ENCODE assay signal across 1 cellular context in the genomic region with DNA sequence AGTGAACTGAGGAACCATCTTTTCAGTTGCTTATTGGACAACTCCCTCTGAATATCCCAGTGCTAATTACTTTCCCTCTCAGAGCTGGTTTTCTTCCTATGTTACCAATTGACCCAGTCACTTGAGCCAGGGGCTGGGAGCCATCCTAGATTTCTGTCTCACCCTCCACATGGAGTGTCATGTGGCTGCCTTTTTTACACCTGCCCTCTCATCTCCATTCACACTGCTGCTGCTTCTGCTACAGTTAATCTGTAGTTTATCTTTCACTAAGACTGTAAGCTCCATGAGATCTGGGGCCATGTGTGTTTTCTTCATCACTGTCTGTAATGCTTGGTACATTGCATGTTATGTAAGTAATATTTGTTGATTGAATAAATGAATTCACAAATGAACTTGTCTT.
TF ChIP-seq lines count a peak whose summit lies in the region.

No MANE protein-coding gene starts in this region.

TF ChIP-seq in WTC11, 78 proteins besides CTCF, POLR2A, EP300 and RAD21 (continued from another document):
- TF ChIP-seq, protein P1, sequence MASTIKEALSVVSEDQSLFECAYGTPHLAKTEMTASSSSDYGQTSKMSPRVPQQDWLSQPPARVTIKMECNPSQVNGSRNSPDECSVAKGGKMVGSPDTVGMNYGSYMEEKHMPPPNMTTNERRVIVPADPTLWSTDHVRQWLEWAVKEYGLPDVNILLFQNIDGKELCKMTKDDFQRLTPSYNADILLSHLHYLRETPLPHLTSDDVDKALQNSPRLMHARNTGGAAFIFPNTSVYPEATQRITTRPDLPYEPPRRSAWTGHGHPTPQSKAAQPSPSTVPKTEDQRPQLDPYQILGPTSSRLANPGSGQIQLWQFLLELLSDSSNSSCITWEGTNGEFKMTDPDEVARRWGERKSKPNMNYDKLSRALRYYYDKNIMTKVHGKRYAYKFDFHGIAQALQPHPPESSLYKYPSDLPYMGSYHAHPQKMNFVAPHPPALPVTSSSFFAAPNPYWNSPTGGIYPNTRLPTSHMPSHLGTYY (CRISPR knock-in tag; IDR thresholded peaks at IDR 0.05), result no peak
- TF ChIP-seq, protein P2, sequence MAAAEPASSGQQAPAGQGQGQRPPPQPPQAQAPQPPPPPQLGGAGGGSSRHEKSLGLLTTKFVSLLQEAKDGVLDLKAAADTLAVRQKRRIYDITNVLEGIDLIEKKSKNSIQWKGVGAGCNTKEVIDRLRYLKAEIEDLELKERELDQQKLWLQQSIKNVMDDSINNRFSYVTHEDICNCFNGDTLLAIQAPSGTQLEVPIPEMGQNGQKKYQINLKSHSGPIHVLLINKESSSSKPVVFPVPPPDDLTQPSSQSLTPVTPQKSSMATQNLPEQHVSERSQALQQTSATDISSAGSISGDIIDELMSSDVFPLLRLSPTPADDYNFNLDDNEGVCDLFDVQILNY (CRISPR knock-in tag; IDR thresholded peaks at IDR 0.05), result no peak
- TF ChIP-seq, protein P3, sequence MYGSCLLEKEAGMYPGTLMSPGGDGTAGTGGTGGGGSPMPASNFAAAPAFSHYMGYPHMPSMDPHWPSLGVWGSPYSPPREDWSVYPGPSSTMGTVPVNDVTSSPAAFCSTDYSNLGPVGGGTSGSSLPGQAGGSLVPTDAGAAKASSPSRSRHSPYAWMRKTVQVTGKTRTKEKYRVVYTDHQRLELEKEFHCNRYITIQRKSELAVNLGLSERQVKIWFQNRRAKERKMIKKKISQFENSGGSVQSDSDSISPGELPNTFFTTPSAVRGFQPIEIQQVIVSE (CRISPR knock-in tag; IDR thresholded peaks at IDR 0.05; ENCODE audit: borderline replicate concordance), result no peak
- TF ChIP-seq, protein P4, sequence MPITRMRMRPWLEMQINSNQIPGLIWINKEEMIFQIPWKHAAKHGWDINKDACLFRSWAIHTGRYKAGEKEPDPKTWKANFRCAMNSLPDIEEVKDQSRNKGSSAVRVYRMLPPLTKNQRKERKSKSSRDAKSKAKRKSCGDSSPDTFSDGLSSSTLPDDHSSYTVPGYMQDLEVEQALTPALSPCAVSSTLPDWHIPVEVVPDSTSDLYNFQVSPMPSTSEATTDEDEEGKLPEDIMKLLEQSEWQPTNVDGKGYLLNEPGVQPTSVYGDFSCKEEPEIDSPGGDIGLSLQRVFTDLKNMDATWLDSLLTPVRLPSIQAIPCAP (CRISPR knock-in tag; IDR thresholded peaks at IDR 0.05), result no peak
- TF ChIP-seq ESRRA (CRISPR knock-in tag; IDR thresholded peaks at IDR 0.05; ENCODE audit: borderline replicate concordance) (no peak), SMAD4 (CRISPR knock-in tag; IDR thresholded peaks at IDR 0.05) (no peak), ZNF671 (CRISPR knock-in tag; IDR thresholded peaks at IDR 0.05) (no peak), ZNF423 (CRISPR knock-in tag; IDR thresholded peaks at IDR 0.05) (no peak), FOXK1 (CRISPR knock-in tag; IDR thresholded peaks at IDR 0.05) (no peak), ZBTB21 (CRISPR knock-in tag; IDR thresholded peaks at IDR 0.05; ENCODE audit: borderline replicate concordance) (no peak), HMGA2 (CRISPR knock-in tag; IDR thresholded peaks at IDR 0.05) (no peak)
- TF ChIP-seq, protein P5, sequence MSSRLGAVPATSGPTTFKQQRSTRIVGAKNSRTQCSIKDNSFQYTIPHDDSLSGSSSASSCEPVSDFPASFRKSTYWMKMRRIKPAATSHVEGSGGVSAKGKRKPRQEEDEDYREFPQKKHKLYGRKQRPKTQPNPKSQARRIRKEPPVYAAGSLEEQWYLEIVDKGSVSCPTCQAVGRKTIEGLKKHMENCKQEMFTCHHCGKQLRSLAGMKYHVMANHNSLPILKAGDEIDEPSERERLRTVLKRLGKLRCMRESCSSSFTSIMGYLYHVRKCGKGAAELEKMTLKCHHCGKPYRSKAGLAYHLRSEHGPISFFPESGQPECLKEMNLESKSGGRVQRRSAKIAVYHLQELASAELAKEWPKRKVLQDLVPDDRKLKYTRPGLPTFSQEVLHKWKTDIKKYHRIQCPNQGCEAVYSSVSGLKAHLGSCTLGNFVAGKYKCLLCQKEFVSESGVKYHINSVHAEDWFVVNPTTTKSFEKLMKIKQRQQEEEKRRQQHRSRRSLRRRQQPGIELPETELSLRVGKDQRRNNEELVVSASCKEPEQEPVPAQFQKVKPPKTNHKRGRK (CRISPR knock-in tag; IDR thresholded peaks at IDR 0.05; ENCODE audit: borderline replicate concordance), result no peak
- TF ChIP-seq, protein P6, sequence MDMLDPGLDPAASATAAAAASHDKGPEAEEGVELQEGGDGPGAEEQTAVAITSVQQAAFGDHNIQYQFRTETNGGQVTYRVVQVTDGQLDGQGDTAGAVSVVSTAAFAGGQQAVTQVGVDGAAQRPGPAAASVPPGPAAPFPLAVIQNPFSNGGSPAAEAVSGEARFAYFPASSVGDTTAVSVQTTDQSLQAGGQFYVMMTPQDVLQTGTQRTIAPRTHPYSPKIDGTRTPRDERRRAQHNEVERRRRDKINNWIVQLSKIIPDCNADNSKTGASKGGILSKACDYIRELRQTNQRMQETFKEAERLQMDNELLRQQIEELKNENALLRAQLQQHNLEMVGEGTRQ (CRISPR knock-in tag; IDR thresholded peaks at IDR 0.05), result no peak
TF ChIP-seq in WTC11: peak in this region for 0.
